ENCODE assay signal across 18 cellular contexts in genomic region chr3:174640932-174641331, GRCh38.
DNase-seq lines count a peak whose midpoint lies in the region; TF ChIP-seq lines count a peak whose summit lies in the region.
"Had no signal": no experiment of that assay in that cellular context is flagged by ENCODE, and none has a peak within 500 bp of the region (broad histone marks: within the 10 kb centered on the region; RNA-seq: fewer than 3 reads in every experiment).

No MANE protein-coding gene starts in this region.

- no peaks in the 10 kb centered on the region for H3K36me3 Mint-ChIP-seq in endodermal cell (ENCODE audit: low read depth)
- H3K36me3 Mint-ChIP-seq: CD14-positive monocyte; CD4-positive, alpha-beta memory T cell; CD4-positive, CD25-positive, alpha-beta regulatory T cell; CD8-positive, alpha-beta memory T cell had no signal

- no peaks in the 10 kb centered on the region for H3K9me3 Mint-ChIP-seq in endodermal cell

- intact Hi-C loops in posterior vena cava (cut with DNase I), result no loop called here

- H3K4me3 ChIP-seq in endodermal cell (ENCODE audit: low read length) (no peak overlapping the region), brain microvascular endothelial cell (ENCODE audit: low read depth, low read length) (no peak overlapping the region)
- H3K4me3 ChIP-seq: BLaER1 had no signal

- H3K9me3 ChIP-seq in endodermal cell (ENCODE audit: control insufficient read depth, low read length), result no peaks in the 10 kb centered on the region
- H3K9me3 ChIP-seq: BE2C, BLaER1 had no signal

- no peak overlapping the region for H3K4me3 Mint-ChIP-seq in endodermal cell
- H3K4me3 Mint-ChIP-seq: CD14-positive monocyte; CD4-positive, alpha-beta memory T cell; CD4-positive, CD25-positive, alpha-beta regulatory T cell; CD8-positive, alpha-beta memory T cell had no signal

- in situ Hi-C loops in brain microvascular endothelial cell (cut with HindIII; ENCODE audit: low pct_ligation_motif_present, low sequenced_read_pairs), result no loop called here

- DNase-seq in RPMI8226, result peak; percentile 53
- peak; percentile 40 for DNase-seq in endodermal cell
- peak; percentile 60 for DNase-seq in posterior vena cava (ENCODE audit: low spot score)
- no peak for DNase-seq in NCI-H82 (lab: John Stamatoyannopoulos, UW)
- DNase-seq in brain microvascular endothelial cell, result no peak
- DNase-seq in OCI-M2 (lab: John Stamatoyannopoulos, UW; ENCODE audit: unreplicated experiment), result no peak
- DNase-seq: 8988T; ACHN; BE2C; C1 segment of cervical spinal cord; CD4-positive, alpha-beta memory T cell; CD4-positive, CD25-positive, alpha-beta regulatory T cell; CD8-positive, alpha-beta memory T cell; COR-L47; DMS79 treated with DMSO at 0.1 percent for 48 hours; GF-D8 had no signal

- no peaks in the 10 kb centered on the region for H3K27me3 ChIP-seq in endodermal cell (ENCODE audit: control insufficient read depth, insufficient read depth, low read length, poor library complexity, severe bottlenecking)
- H3K27me3 ChIP-seq in brain microvascular endothelial cell (replicated peaks), result no peaks in the 10 kb centered on the region
- H3K27me3 ChIP-seq: BE2C, BLaER1 had no signal

- H3K4me1 Mint-ChIP-seq in endodermal cell, result no peaks in the 10 kb centered on the region
- H3K4me1 Mint-ChIP-seq: CD14-positive monocyte; CD4-positive, alpha-beta memory T cell; CD4-positive, CD25-positive, alpha-beta regulatory T cell; CD8-positive, alpha-beta memory T cell had no signal

- H3K4me1 ChIP-seq in endodermal cell (ENCODE audit: control insufficient read depth, insufficient read depth, low read length), result no peaks in the 10 kb centered on the region
- H3K4me1 ChIP-seq: BE2C, BLaER1 had no signal

- H3K27ac Mint-ChIP-seq in endodermal cell, result no peak overlapping the region
- H3K27ac Mint-ChIP-seq: CD14-positive monocyte; CD4-positive, alpha-beta memory T cell; CD4-positive, CD25-positive, alpha-beta regulatory T cell; CD8-positive, alpha-beta memory T cell had no signal

- 95 to 98% methylated on average over 15 to 18 of the region's 18 CpGs for WGBS in endodermal cell (ENCODE audit: insufficient coverage in 1 of 2, insufficient read length in 1 of 2), 2 experiments

- H3K27me3 Mint-ChIP-seq in endodermal cell (ENCODE audit: insufficient read depth), result no peaks in the 10 kb centered on the region
- H3K27me3 Mint-ChIP-seq: CD4-positive, alpha-beta memory T cell; CD4-positive, CD25-positive, alpha-beta regulatory T cell; CD8-positive, alpha-beta memory T cell had no signal

- TF ChIP-seq CTCF in endodermal cell (conservative IDR thresholded peaks at IDR 0.05), result no peak
- no peak for TF ChIP-seq CTCF in brain microvascular endothelial cell (IDR thresholded peaks at IDR 0.05; ENCODE audit: low read depth, low read length, missing control alignments)

- H3K36me3 ChIP-seq in endodermal cell (ENCODE audit: control insufficient read depth, insufficient read depth, low read length), result no peaks in the 10 kb centered on the region
- H3K36me3 ChIP-seq in brain microvascular endothelial cell (replicated peaks), result no peaks in the 10 kb centered on the region
- H3K36me3 ChIP-seq: BE2C, BLaER1 had no signal

- no peak overlapping the region for H3K9ac ChIP-seq in endodermal cell (ENCODE audit: extremely low read depth, low read length, poor library complexity, severe bottlenecking)
- H3K9ac ChIP-seq: BLaER1 had no signal

- H3K27ac ChIP-seq in endodermal cell (ENCODE audit: low read depth, low read length) (no peak overlapping the region), brain microvascular endothelial cell (no peak overlapping the region)
- H3K27ac ChIP-seq: BLaER1 had no signal

Comparison
In these comparisons a context has a peak if more than half of its experiments do, and no peak if none do; other contexts are left out.
1. DNase-seq: peak in RPMI8226 (single experiment), endodermal cell (single experiment) and posterior vena cava (single experiment); none in NCI-H82 (single experiment), brain microvascular endothelial cell (single experiment) and OCI-M2 (single experiment).